ENCODE assay signal across 16 cellular contexts in genomic region chr17:9236286-9237052, GRCh38.
A peak's percentile ranks its signal among the peaks of the same experiment; 100 is the strongest.
DNase-seq lines count a peak whose midpoint lies in the region; ATAC-seq and TF ChIP-seq lines count a peak whose summit lies in the region.
"Had no signal": no experiment of that assay in that cellular context is flagged by ENCODE, and none has a peak within 500 bp of the region (broad histone marks: within the 10 kb centered on the region; RNA-seq: fewer than 3 reads in every experiment).

No MANE protein-coding gene starts in this region.

- H3K4me3 ChIP-seq in AG04450 (ENCODE audit: low read depth, low read length) (no peak overlapping the region), esophagus muscularis mucosa (no peak overlapping the region), neuronal stem cell (ENCODE audit: low read length in 2 of 2) (no peak overlapping the region)

- H3K9ac ChIP-seq in neuronal stem cell (ENCODE audit: low read depth, low read length, poor library complexity): no peak overlapping the region

- H3K4me1 ChIP-seq in esophagus muscularis mucosa (peaks cover 23 to 74% (median 69%) of the 10 kb centered on the region in 4 donors), neuronal stem cell (ENCODE audit: control insufficient read depth in 2 of 2, insufficient read depth in 1 of 2, low read depth in 1 of 2, low read length in 2 of 2) (peaks cover 21 to 32% of the 10 kb centered on the region in 2 donors)

- no peak overlapping the region for H3K14ac ChIP-seq in neuronal stem cell (ENCODE audit: low read length)

- H3K27me3 ChIP-seq in AG04450 (ENCODE audit: control insufficient read depth, insufficient read depth, low read length): peaks cover 5% of the 10 kb centered on the region
- no peaks in the 10 kb centered on the region for H3K27me3 ChIP-seq in esophagus muscularis mucosa
- H3K27me3 ChIP-seq in neuronal stem cell (ENCODE audit: control insufficient read depth in 3 of 3, insufficient read depth in 3 of 3, low read depth in 1 of 3, low read length in 3 of 3): peaks cover 0 to 25% (median 5%) of the 10 kb centered on the region in 3 experiments

- TF ChIP-seq CTCF in AG04450 (IDR thresholded peaks at IDR 0.05; ENCODE audit: low read depth, low read length) (no peak), esophagus muscularis mucosa (IDR thresholded peaks at IDR 0.05) (no peak), omental fat pad (IDR thresholded peaks at IDR 0.05) (no peak)

- POLR2A ChIA-PET in AG04450 (lab: Yijun Ruan, JAX): no interaction called here

- intact Hi-C loops in esophagus muscularis mucosa (cut with DNase I): no loop called here

- H2BK120ac ChIP-seq in neuronal stem cell (ENCODE audit: low read depth, low read length): no peak overlapping the region

- no peak for TF ChIP-seq RAD21 in Ishikawa (IDR thresholded peaks at IDR 0.05; ENCODE audit: low read depth)

- no peak overlapping the region for H3K4ac ChIP-seq in neuronal stem cell (ENCODE audit: low read length)

- H4K91ac ChIP-seq in neuronal stem cell (ENCODE audit: low read depth, low read length, poor library complexity): no peak overlapping the region

- no peak overlapping the region for H2BK12ac ChIP-seq in neuronal stem cell (ENCODE audit: low read length)

- DNase-seq in AG04450 (ENCODE audit: low read depth, low spot score) (no peak), esophagus muscularis mucosa (ENCODE audit: extremely low spot score) (no peak), neuronal stem cell (ENCODE audit: low spot score) (no peak), NCI-H1417 (lab: John Stamatoyannopoulos, UW) (no peak), omental fat pad (ENCODE audit: low spot score) (no peak), dermis blood vessel endothelial cell (no peak)
- DNase-seq: AML-193, COR-L47, GOT3, Karpas-422, MM.1S, NCI-H1105, NCI-H187 treated with DMSO at 0.1 percent for 48 hours, NCI-H69, OCI-M1 had no signal

- peak overlapping the region; percentile 67 for H3K18ac ChIP-seq in neuronal stem cell (ENCODE audit: low read length)

- H4K8ac ChIP-seq in neuronal stem cell (ENCODE audit: low read depth, low read length): no peak overlapping the region

- H2BK15ac ChIP-seq in neuronal stem cell (ENCODE audit: low read length): peak overlapping the region; percentile 55

- ATAC-seq in omental fat pad (ENCODE audit: low FRiP score): no peak

- H3K79me1 ChIP-seq in neuronal stem cell (ENCODE audit: low read depth, low read length): peaks cover 4% of the 10 kb centered on the region

- H2BK5ac ChIP-seq in neuronal stem cell (ENCODE audit: low read length): no peak overlapping the region

- H3K9me3 ChIP-seq in AG04450 (ENCODE audit: control insufficient read depth, insufficient read depth, low read length) (peaks cover 6% of the 10 kb centered on the region; the same call in 1 of the 2 replicates), esophagus muscularis mucosa (no peaks in the 10 kb centered on the region), neuronal stem cell (replicated peaks in 1 of 2; ENCODE audit: control insufficient read depth in 2 of 2, insufficient read depth in 1 of 2, low read depth in 1 of 2, low read length in 2 of 2) (peaks cover 1 to 3% of the 10 kb centered on the region in 2 donors)

- H3K27ac ChIP-seq in AG04450 (ENCODE audit: low read depth, low read length) (peak overlapping the region; percentile 2), esophagus muscularis mucosa (replicated peaks in 1 of 4) (peak overlapping the region; percentile 87 to 99 (median 99)), neuronal stem cell (replicated peaks; ENCODE audit: low read length) (no peak overlapping the region)

- TF ChIP-seq EP300 in Ishikawa (IDR thresholded peaks at IDR 0.05; ENCODE audit: borderline replicate concordance): no peak
- TF ChIP-seq EP300 in esophagus muscularis mucosa (IDR thresholded peaks at IDR 0.05): no peak

- 100% methylated on average over 4 of the region's 7 CpGs for WGBS in esophagus muscularis mucosa
- WGBS in neuronal stem cell (ENCODE audit: extremely low coverage in 2 of 2, insufficient read length in 2 of 2, insufficient replicate concordance in 1 of 2), 2 donors: no CpG with 5 or more reads among the region's 7 CpGs

- no peak overlapping the region for H2AFZ ChIP-seq in neuronal stem cell (ENCODE audit: low read length)

- no peaks in the 10 kb centered on the region for H3K36me3 ChIP-seq in esophagus muscularis mucosa
- no peaks in the 10 kb centered on the region for H3K36me3 ChIP-seq in neuronal stem cell (replicated peaks in 1 of 2; ENCODE audit: control insufficient read depth in 2 of 2, insufficient read depth in 2 of 2, low read length in 2 of 2)

- H2AK5ac ChIP-seq in neuronal stem cell (ENCODE audit: low read depth, low read length): peak overlapping the region; percentile 81

- no peak overlapping the region for H3K23ac ChIP-seq in neuronal stem cell (ENCODE audit: low read depth, low read length, poor library complexity)

- CTCF ChIA-PET in AG04450 (lab: Charles Lee): no interaction called here

- TF ChIP-seq POLR2A in esophagus muscularis mucosa (IDR thresholded peaks at IDR 0.05; ENCODE audit: low read depth): no peak

- H3K4me2 ChIP-seq in neuronal stem cell (ENCODE audit: insufficient read depth, low read length, poor library complexity, severe bottlenecking): no peak overlapping the region

TF ChIP-seq in Ishikawa, 13 proteins besides CTCF, POLR2A, EP300 and RAD21:
- 0 out of 2 replicates have a peak, but pooled peaks have one; percentile 9 for TF ChIP-seq NFIC (IDR thresholded peaks at IDR 0.05)
- TF ChIP-seq TCF12 (IDR thresholded peaks at IDR 0.05; ENCODE audit: low read depth): no peak
- TF ChIP-seq MAX (IDR thresholded peaks at IDR 0.05): 0 out of 2 replicates have a peak, but pooled peaks have one; percentile 25
- no peak for TF ChIP-seq ZBTB7A (IDR thresholded peaks at IDR 0.05; ENCODE audit: low read depth)
- 0 out of 2 replicates have a peak, but pooled peaks have one; percentile 8 for TF ChIP-seq CEBPB (IDR thresholded peaks at IDR 0.05)
